In genomic region chr18:45608400-45608799, GRCh38 we compare ENCODE assay signal across 25 cellular contexts. TPM values are rescaled to one million over a fixed set of nuclear protein-coding genes. Genes with fewer than 3 reads are reported as not detected.
DNase-seq lines count a peak whose midpoint lies in the region; ATAC-seq and TF ChIP-seq lines count a peak whose summit lies in the region.
"Had no signal": no experiment of that assay in that cellular context is flagged by ENCODE, and none has a peak within 500 bp of the region (broad histone marks: within the 10 kb centered on the region; RNA-seq: fewer than 3 reads in every experiment).

No MANE protein-coding gene starts in this region.

- H3K4me3 ChIP-seq in esophagus squamous epithelium (no peak overlapping the region), fibroblast of the aortic adventitia (ENCODE audit: low read depth, low read length) (no peak overlapping the region), upper lobe of left lung (no peak overlapping the region)
- H3K4me3 ChIP-seq: PC-9 had no signal

- TF ChIP-seq EP300 in upper lobe of left lung (IDR thresholded peaks at IDR 0.05), result no peak

- intact Hi-C loops in esophagus squamous epithelium (cut with DNase I), result no loop called here
- intact Hi-C loops in left ventricle myocardium superior (cut with micrococcal nuclease), result no loop called here
- intact Hi-C loops in Calu3 (cut with micrococcal nuclease; ENCODE audit: unreplicated experiment), result no loop called here

- H3K4me1 Mint-ChIP-seq in T-cell (no peaks in the 10 kb centered on the region), Calu3 (ENCODE audit: low read depth, unreplicated experiment) (no peaks in the 10 kb centered on the region)
- H3K4me1 Mint-ChIP-seq: CD4-positive, alpha-beta memory T cell had no signal

- H3K36me3 ChIP-seq in esophagus squamous epithelium (no peaks in the 10 kb centered on the region), upper lobe of left lung (no peaks in the 10 kb centered on the region)

- no peak overlapping the region for H3K27ac Mint-ChIP-seq in T-cell
- no peak overlapping the region for H3K27ac Mint-ChIP-seq in Calu3 (ENCODE audit: unreplicated experiment)
- H3K27ac Mint-ChIP-seq: CD4-positive, alpha-beta memory T cell had no signal

- 71 to 81% methylated on average over 3 of the region's 3 CpGs for WGBS in esophagus squamous epithelium, 2 donors
- WGBS in upper lobe of left lung, 2 donors, result 79 to 86% methylated on average over 3 of the region's 3 CpGs

- TF ChIP-seq POLR2A in esophagus squamous epithelium (IDR thresholded peaks at IDR 0.05) (no peak), upper lobe of left lung (IDR thresholded peaks at IDR 0.05) (no peak)

- POLR2A ChIA-PET in T-cell (lab: Charles Lee), result no interaction called here

- H3K27me3 ChIP-seq in esophagus squamous epithelium (no peaks in the 10 kb centered on the region), upper lobe of left lung (no peaks in the 10 kb centered on the region)

- H3K4me3 Mint-ChIP-seq in T-cell (no peak overlapping the region), Calu3 (ENCODE audit: low read depth, unreplicated experiment) (no peak overlapping the region)
- H3K4me3 Mint-ChIP-seq: CD4-positive, alpha-beta memory T cell had no signal

- no peak for DNase-seq in esophagus squamous epithelium (lab: John Stamatoyannopoulos, UW)
- DNase-seq in fibroblast of the aortic adventitia (ENCODE audit: low read depth), result peak; percentile 40
- DNase-seq in left ventricle myocardium superior, result no peak
- no peak for DNase-seq in upper lobe of left lung
- no peak for DNase-seq in T-cell
- DNase-seq in NCI-H1105 treated with DMSO at 0.1 percent for 48 hours (lab: John Stamatoyannopoulos, UW), result no peak
- no peak for DNase-seq in Calu3
- DNase-seq in T1000 (lab: John Stamatoyannopoulos, UW), result no peak
- DNase-seq: C1 segment of cervical spinal cord; CD4-positive, alpha-beta memory T cell; COR-L47; DMS79 treated with DMSO at 0.1 percent for 48 hours; GF-D8; NCI-H1048; NCI-H1436; NCI-H187; NCI-H2081 treated with DMSO at 0.1 percent for 48 hours; NCI-H2171; NCI-H226; NCI-H774; NK-92 treated with Interleukin-12 subunit alpha and Interleukin-12 subunit beta, amount 100 ng/mL, for 24 hours; PC-9; SHP77 had no signal

- CTCF ChIA-PET in T-cell (lab: Charles Lee), result interaction anchor here (0.6 to 0.8 kb wide), 3 partner anchors 28 to 688 kb away, joined by 3 to 4 read pairs (median 3); no protein-coding TSS in a partner anchor
- CTCF ChIA-PET in Calu3 (lab: Charles Lee), result no interaction called here

- no TSS peak for BruUV-seq in Calu3 (replicated peaks; lab: Mats Ljungman, UMichigan)

- ATAC-seq in left ventricle myocardium superior (peak; percentile 88), upper lobe of left lung (ENCODE audit: low FRiP score in 2 of 2) (peak in 1 of 2 donors; percentile 79), T-cell (replicated peaks in 1 of 4) (no peak)

- H3K9me3 ChIP-seq in esophagus squamous epithelium, result no peaks in the 10 kb centered on the region
- no peaks in the 10 kb centered on the region for H3K9me3 ChIP-seq in upper lobe of left lung

- TF ChIP-seq CTCF in esophagus squamous epithelium (IDR thresholded peaks at IDR 0.05) (no peak), fibroblast of the aortic adventitia (IDR thresholded peaks at IDR 0.05; ENCODE audit: insufficient read depth, low read length) (no peak), upper lobe of left lung (IDR thresholded peaks at IDR 0.05) (no peak), Calu3 (IDR thresholded peaks at IDR 0.05; ENCODE audit: unreplicated experiment) (no peak)

- H3K36me3 Mint-ChIP-seq in T-cell (no peaks in the 10 kb centered on the region), Calu3 (ENCODE audit: insufficient read depth, unreplicated experiment) (no peaks in the 10 kb centered on the region)
- H3K36me3 Mint-ChIP-seq: CD4-positive, alpha-beta memory T cell had no signal

- peak overlapping the region; percentile 42 to 84 (median 72) for H3K27ac ChIP-seq in esophagus squamous epithelium
- H3K27ac ChIP-seq in upper lobe of left lung, result peak overlapping the region in 3 of 4 donors; percentile 7 to 42 (median 39)
- H3K27ac ChIP-seq: PC-9 had no signal

- no peaks in the 10 kb centered on the region for H3K9me3 Mint-ChIP-seq in T-cell
- H3K9me3 Mint-ChIP-seq in Calu3 (ENCODE audit: low read depth, unreplicated experiment), result peaks cover 2% of the 10 kb centered on the region

- peaks cover 11 to 15% of the 10 kb centered on the region in 2 donors for H3K27me3 Mint-ChIP-seq in T-cell
- peaks cover 100% of the 10 kb centered on the region for H3K27me3 Mint-ChIP-seq in Calu3 (ENCODE audit: unreplicated experiment)

- peaks cover 0 to 19% (median 0%) of the 10 kb centered on the region in 3 donors for H3K4me1 ChIP-seq in esophagus squamous epithelium
- no peaks in the 10 kb centered on the region for H3K4me1 ChIP-seq in upper lobe of left lung

RNA-seq across cellular contexts. Expression of gene SLC14A2, which starts 6.9 kb away (rescaled TPM):
- total RNA-seq in esophagus squamous epithelium (not detected), fibroblast of the aortic adventitia (ENCODE audit: low replicate concordance) (0.16 TPM in 1 of 2 replicates, not detected in the other), left ventricle myocardium superior (not detected), upper lobe of left lung (under 1 TPM in 2 of 6 donors, not detected in 4; 0.10 to 0.29 TPM), T-cell (under 1 TPM in 3 of 5 donors, not detected in 2; 0.06 to 0.14 (median 0.06) TPM), Calu3 (2022) (not detected in 2 replicates)
- total RNA-seq: A673, HT-29, PC-9 had no signal
